Comparison of ENCODE assay signal across 10 cellular contexts in the genomic region with DNA sequence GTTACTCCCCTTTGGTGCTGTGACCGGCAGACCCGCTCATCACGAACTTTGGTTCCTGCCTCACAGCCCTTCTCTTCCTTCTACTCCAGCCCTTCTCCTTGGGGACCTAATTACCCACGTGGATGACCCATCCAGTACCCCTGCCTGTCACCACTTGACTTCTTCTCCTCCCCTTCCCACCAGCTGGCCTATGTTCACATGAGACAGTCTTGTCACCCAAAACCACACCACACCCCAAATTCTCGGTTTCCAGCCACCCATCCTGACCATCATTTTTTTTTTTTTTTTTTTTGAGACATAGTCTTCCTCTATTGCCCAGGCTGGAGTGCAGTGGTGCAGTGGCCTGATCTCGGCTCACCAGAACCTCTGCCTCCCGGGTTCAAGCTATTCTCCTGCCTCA. TPM values are rescaled to one million over a fixed set of nuclear protein-coding genes. Genes with fewer than 3 reads are reported as not detected.
A peak's percentile ranks its signal among the peaks of the same experiment; 100 is the strongest.
DNase-seq lines count a peak whose midpoint lies in the region; ATAC-seq lines count a peak whose summit lies in the region.
"Not testable (repeated sequence)": the region's sequence is repeated elsewhere in the genome, so short reads cannot be mapped to it uniquely, and the experiment has no call there.
"Had no signal": no experiment of that assay in that cellular context is flagged by ENCODE, and none has a peak within 500 bp of the region (broad histone marks: within the 10 kb centered on the region; RNA-seq: fewer than 3 reads in every experiment).

No MANE protein-coding gene starts in this region.

- not testable (repeated sequence) for H3K9me3 Mint-ChIP-seq in T-helper 2 cell treated with Interferon-gamma antibody and Interleukin-4, amounts not matched to agents 5 μg/mL and 100 μg/mL, for 36 hours; activated T-helper 2 cell treated with anti-CD3 and anti-CD28 coated beads, Interferon-gamma antibody, Interleukin-2, Interleukin-4, amounts not matched to agents 10 μg/mL and 5 μg/mL and 100 μg/mL, durations not matched to agents 14 hours and 24 hours and 36 hours; memory B cell; stimulated activated naive CD8-positive, alpha-beta T cell treated with anti-CD3 and anti-CD28 coated beads, Interleukin-15, amount 100 ng/mL, for 72 hours

- H3K36me3 Mint-ChIP-seq in T-helper 2 cell treated with Interferon-gamma antibody and Interleukin-4, amounts not matched to agents 5 μg/mL and 100 μg/mL, for 36 hours (ENCODE audit: low read depth); activated T-helper 2 cell treated with anti-CD3 and anti-CD28 coated beads, Interferon-gamma antibody, Interleukin-2, Interleukin-4, amounts not matched to agents 10 μg/mL and 5 μg/mL and 100 μg/mL, durations not matched to agents 14 hours and 24 hours and 36 hours (ENCODE audit: low read depth); memory B cell: not testable (repeated sequence)

- ATAC-seq in GM18498 (IDR thresholded peaks at IDR 0.05; ENCODE audit: unreplicated experiment) (peak; percentile 31), GM21390 (IDR thresholded peaks at IDR 0.05; ENCODE audit: unreplicated experiment) (peak; percentile 27), HG02798 (IDR thresholded peaks at IDR 0.05; ENCODE audit: poor library complexity, unreplicated experiment) (peak; percentile 35), HG03460 (IDR thresholded peaks at IDR 0.05; ENCODE audit: unreplicated experiment) (peak; percentile 31)
- ATAC-seq in memory B cell (ENCODE audit: low read depth); stimulated activated naive CD8-positive, alpha-beta T cell treated with anti-CD3 and anti-CD28 coated beads, Interleukin-15, amount 100 ng/mL, for 72 hours: not testable (repeated sequence)

- H3K4me3 Mint-ChIP-seq in T-helper 2 cell treated with Interferon-gamma antibody and Interleukin-4, amounts not matched to agents 5 μg/mL and 100 μg/mL, for 36 hours = peak overlapping the region; percentile 61
- H3K4me3 Mint-ChIP-seq in activated T-helper 2 cell treated with anti-CD3 and anti-CD28 coated beads, Interferon-gamma antibody, Interleukin-2, Interleukin-4, amounts not matched to agents 10 μg/mL and 5 μg/mL and 100 μg/mL, durations not matched to agents 14 hours and 24 hours and 36 hours (ENCODE audit: low read depth) = peak overlapping the region; percentile 24
- peak overlapping the region; percentile 14 for H3K4me3 Mint-ChIP-seq in memory B cell
- peak overlapping the region; percentile 34 to 55 for H3K4me3 Mint-ChIP-seq in stimulated activated naive CD8-positive, alpha-beta T cell treated with anti-CD3 and anti-CD28 coated beads, Interleukin-15, amount 100 ng/mL, for 72 hours

- intact Hi-C loops in activated T-helper 2 cell treated with anti-CD3 and anti-CD28 coated beads, Interferon-gamma antibody, Interleukin-2, Interleukin-4, amounts not matched to agents 10 μg/mL and 5 μg/mL and 100 μg/mL, durations not matched to agents 14 hours and 24 hours and 36 hours (cut with micrococcal nuclease) = loop anchor here (5.0 kb wide), 1 partner anchor 35 kb away; no protein-coding TSS in a partner anchor

- H3K27me3 Mint-ChIP-seq in T-helper 2 cell treated with Interferon-gamma antibody and Interleukin-4, amounts not matched to agents 5 μg/mL and 100 μg/mL, for 36 hours (ENCODE audit: low read depth); activated T-helper 2 cell treated with anti-CD3 and anti-CD28 coated beads, Interferon-gamma antibody, Interleukin-2, Interleukin-4, amounts not matched to agents 10 μg/mL and 5 μg/mL and 100 μg/mL, durations not matched to agents 14 hours and 24 hours and 36 hours (ENCODE audit: low read depth); memory B cell; stimulated activated naive CD8-positive, alpha-beta T cell treated with anti-CD3 and anti-CD28 coated beads, Interleukin-15, amount 100 ng/mL, for 72 hours: not testable (repeated sequence)

- H3K27ac Mint-ChIP-seq in T-helper 2 cell treated with Interferon-gamma antibody and Interleukin-4, amounts not matched to agents 5 μg/mL and 100 μg/mL, for 36 hours = peak overlapping the region; percentile 72
- H3K27ac Mint-ChIP-seq in activated T-helper 2 cell treated with anti-CD3 and anti-CD28 coated beads, Interferon-gamma antibody, Interleukin-2, Interleukin-4, amounts not matched to agents 10 μg/mL and 5 μg/mL and 100 μg/mL, durations not matched to agents 14 hours and 24 hours and 36 hours = peak overlapping the region; percentile 65
- H3K27ac Mint-ChIP-seq in memory B cell = peak overlapping the region; percentile 32
- peak overlapping the region in 1 of 2 donors; percentile 79 for H3K27ac Mint-ChIP-seq in stimulated activated naive CD8-positive, alpha-beta T cell treated with anti-CD3 and anti-CD28 coated beads, Interleukin-15, amount 100 ng/mL, for 72 hours

- H3K4me1 Mint-ChIP-seq in T-helper 2 cell treated with Interferon-gamma antibody and Interleukin-4, amounts not matched to agents 5 μg/mL and 100 μg/mL, for 36 hours (ENCODE audit: low read depth) = peaks cover 28% of the 10 kb centered on the region
- peaks cover 37% of the 10 kb centered on the region for H3K4me1 Mint-ChIP-seq in activated T-helper 2 cell treated with anti-CD3 and anti-CD28 coated beads, Interferon-gamma antibody, Interleukin-2, Interleukin-4, amounts not matched to agents 10 μg/mL and 5 μg/mL and 100 μg/mL, durations not matched to agents 14 hours and 24 hours and 36 hours (ENCODE audit: low read depth)
- H3K4me1 Mint-ChIP-seq in memory B cell = peaks cover 29% of the 10 kb centered on the region
- H3K4me1 Mint-ChIP-seq in stimulated activated naive CD8-positive, alpha-beta T cell treated with anti-CD3 and anti-CD28 coated beads, Interleukin-15, amount 100 ng/mL, for 72 hours = peaks cover 37% of the 10 kb centered on the region

- not testable (repeated sequence) for DNase-seq in T-helper 2 cell treated with Interferon-gamma antibody and Interleukin-4, amounts not matched to agents 5 μg/mL and 100 μg/mL, for 36 hours (ENCODE audit: low spot score); activated T-helper 2 cell treated with anti-CD3 and anti-CD28 coated beads, Interferon-gamma antibody, Interleukin-2, Interleukin-4, amounts not matched to agents 10 μg/mL and 5 μg/mL and 100 μg/mL, durations not matched to agents 14 hours and 24 hours and 36 hours (ENCODE audit: low spot score); memory B cell (ENCODE audit: low spot score in 2 of 2); stimulated activated naive CD8-positive, alpha-beta T cell treated with anti-CD3 and anti-CD28 coated beads, Interleukin-15, amount 100 ng/mL, for 72 hours

RNA-seq across cellular contexts. Expression of a gene that starts 10.8 kb away (rescaled TPM):
- total RNA-seq in activated T-helper 2 cell treated with anti-CD3 and anti-CD28 coated beads, Interferon-gamma antibody, Interleukin-2, Interleukin-4, amounts not matched to agents 10 μg/mL and 5 μg/mL and 100 μg/mL, durations not matched to agents 14 hours and 24 hours and 36 hours = 74.1 and 74.5 TPM in 2 replicates

RNA-seq across cellular contexts. Expression of a gene that starts 56.5 kb away (rescaled TPM):
- total RNA-seq in activated T-helper 2 cell treated with anti-CD3 and anti-CD28 coated beads, Interferon-gamma antibody, Interleukin-2, Interleukin-4, amounts not matched to agents 10 μg/mL and 5 μg/mL and 100 μg/mL, durations not matched to agents 14 hours and 24 hours and 36 hours = 2.8 and 3.3 TPM in 2 replicates
- total RNA-seq: Caco-2, H1 had no signal
